10 cellular contexts compared by ENCODE assay signal in genomic region chr22:37610480-37611148, GRCh38. TPM values are rescaled to one million over a fixed set of nuclear protein-coding genes. Genes with fewer than 3 reads are reported as not detected.
DNase-seq lines count a peak whose midpoint lies in the region; ATAC-seq and TF ChIP-seq lines count a peak whose summit lies in the region.
"Had no signal": no experiment of that assay in that cellular context is flagged by ENCODE, and none has a peak within 500 bp of the region (broad histone marks: within the 10 kb centered on the region; RNA-seq: fewer than 3 reads in every experiment).

No MANE protein-coding gene starts in this region.

- H3K9me3 Mint-ChIP-seq in osteocyte (ENCODE audit: unreplicated experiment), result no peaks in the 10 kb centered on the region

- no peaks in the 10 kb centered on the region for H3K9me3 ChIP-seq in DOHH2 (ENCODE audit: control insufficient read depth, insufficient read depth, low read length)
- H3K9me3 ChIP-seq in OCI-LY1 (ENCODE audit: low read length), result no peaks in the 10 kb centered on the region
- no peaks in the 10 kb centered on the region for H3K9me3 ChIP-seq in effector memory CD4-positive, alpha-beta T cell (ENCODE audit: control insufficient read depth, low read length)

- ATAC-seq in GM21423 (IDR thresholded peaks at IDR 0.05; ENCODE audit: unreplicated experiment), result no peak

- peak overlapping the region; percentile 100 for H3K9ac ChIP-seq in OCI-LY1 (ENCODE audit: low read length)

- no peaks in the 10 kb centered on the region for H3K9me2 ChIP-seq in DOHH2 (replicated peaks; ENCODE audit: control insufficient read depth, low read length)
- H3K9me2 ChIP-seq in OCI-LY1 (ENCODE audit: low read depth, low read length), result no peaks in the 10 kb centered on the region

- TF ChIP-seq CTCF in DOHH2 (IDR thresholded peaks at IDR 0.05; ENCODE audit: low read depth, low read length, poor library complexity, severe bottlenecking), result no peak
- TF ChIP-seq CTCF in OCI-LY1 (IDR thresholded peaks at IDR 0.05; ENCODE audit: low read length), result no peak
- no peak for TF ChIP-seq CTCF in osteocyte (IDR thresholded peaks at IDR 0.05)

- peaks cover 35% of the 10 kb centered on the region for H3K4me1 ChIP-seq in DOHH2 (ENCODE audit: control insufficient read depth, low read length)
- H3K4me1 ChIP-seq in OCI-LY1 (ENCODE audit: insufficient read depth, low read length, severe bottlenecking), result peaks cover 31% of the 10 kb centered on the region
- H3K4me1 ChIP-seq in effector memory CD4-positive, alpha-beta T cell (ENCODE audit: control insufficient read depth, insufficient read depth, low read length, poor library complexity, severe bottlenecking), result peaks cover 31% of the 10 kb centered on the region

- peaks cover 46% of the 10 kb centered on the region for H3K36me3 ChIP-seq in DOHH2 (ENCODE audit: control insufficient read depth, low read length)
- peaks cover 26% of the 10 kb centered on the region for H3K36me3 ChIP-seq in OCI-LY1 (ENCODE audit: insufficient read depth, low read length)
- peaks cover 14% of the 10 kb centered on the region for H3K36me3 ChIP-seq in effector memory CD4-positive, alpha-beta T cell (ENCODE audit: control insufficient read depth, insufficient read depth, low read length)

- peaks cover 36% of the 10 kb centered on the region for H3K4me1 Mint-ChIP-seq in osteocyte (ENCODE audit: unreplicated experiment)

- H3K79me2 ChIP-seq in DOHH2 (ENCODE audit: control insufficient read depth, low read length) (peaks cover 44% of the 10 kb centered on the region), OCI-LY1 (ENCODE audit: insufficient read depth, low read length) (peaks cover 15% of the 10 kb centered on the region)

- H3K4me3 ChIP-seq in DOHH2 (ENCODE audit: low read length) (peak overlapping the region; percentile 98), OCI-LY1 (ENCODE audit: low read depth, low read length, poor library complexity, severe bottlenecking) (peak overlapping the region; percentile 93)
- no peak overlapping the region for H3K4me3 ChIP-seq in effector memory CD4-positive, alpha-beta T cell (ENCODE audit: insufficient read depth, low read depth, low read length, poor library complexity, severe bottlenecking)

- H4K20me1 ChIP-seq in DOHH2 (ENCODE audit: control insufficient read depth, insufficient read depth, low read depth, low read length) (no peaks in the 10 kb centered on the region), OCI-LY1 (ENCODE audit: insufficient read depth, low read length) (no peaks in the 10 kb centered on the region)

- no peak for DNase-seq in effector memory CD4-positive, alpha-beta T cell
- DNase-seq in osteocyte (ENCODE audit: extremely low spot score, unreplicated experiment) (no peak), 8988T (no peak), NCI-H1436 treated with DMSO at 0.1 percent for 48 hours (lab: John Stamatoyannopoulos, UW) (no peak), caudate nucleus (lab: John Stamatoyannopoulos, UW) (no peak)
- DNase-seq: activated gamma-delta T cell treated with Interleukin-2 at 50 U/mL for 16 hours, NCI-H526 had no signal

- H2AFZ ChIP-seq in OCI-LY1 (ENCODE audit: low read length), result no peak overlapping the region

- no peaks in the 10 kb centered on the region for H3K36me3 Mint-ChIP-seq in osteocyte (ENCODE audit: unreplicated experiment)

- H3K27me3 Mint-ChIP-seq in osteocyte (ENCODE audit: unreplicated experiment), result peaks cover 2% of the 10 kb centered on the region

- peak overlapping the region; percentile 85 for H3K4me3 Mint-ChIP-seq in osteocyte (ENCODE audit: unreplicated experiment)

- H3K27me3 ChIP-seq in DOHH2 (ENCODE audit: control insufficient read depth, low read length) (no peaks in the 10 kb centered on the region), OCI-LY1 (ENCODE audit: insufficient read depth, low read length) (no peaks in the 10 kb centered on the region)
- no peaks in the 10 kb centered on the region for H3K27me3 ChIP-seq in effector memory CD4-positive, alpha-beta T cell (replicated peaks; ENCODE audit: control insufficient read depth, insufficient read depth, low read length, poor library complexity, severe bottlenecking)

- peak overlapping the region; percentile 95 for H3K4me2 ChIP-seq in DOHH2 (ENCODE audit: low read length)
- H3K4me2 ChIP-seq in OCI-LY1 (ENCODE audit: low read length), result peak overlapping the region; percentile 90

- H3F3A ChIP-seq in DOHH2 (ENCODE audit: control insufficient read depth, insufficient read depth) (peaks cover 11% of the 10 kb centered on the region), OCI-LY1 (ENCODE audit: insufficient read depth, low read length) (no peaks in the 10 kb centered on the region)

- peak overlapping the region; percentile 95; the same call in 1 of the 2 replicates for H3K27ac ChIP-seq in DOHH2 (ENCODE audit: low read depth, low read length)
- H3K27ac ChIP-seq in OCI-LY1 (ENCODE audit: low read depth, low read length, poor library complexity, severe bottlenecking), result peak overlapping the region; percentile 92
- peak overlapping the region; percentile 31 for H3K27ac ChIP-seq in effector memory CD4-positive, alpha-beta T cell (ENCODE audit: insufficient read depth, low read length, poor library complexity, severe bottlenecking)
- H3K27ac ChIP-seq in caudate nucleus (ENCODE audit: low read depth, low read length), result no peak overlapping the region

- no peak overlapping the region for H3K27ac Mint-ChIP-seq in osteocyte (ENCODE audit: unreplicated experiment)

RNA-seq across cellular contexts. Expression of gene GGA1, which starts 2.0 kb away (rescaled TPM):
- total RNA-seq in osteocyte, result 50.0 and 56.1 TPM in 2 replicates

RNA-seq across cellular contexts. Expression of gene SH3BP1, which starts 28.9 kb away (rescaled TPM):
- total RNA-seq in osteocyte, result 6.9 and 8.3 TPM in 2 replicates

RNA-seq across cellular contexts. Expression of gene LGALS2, which starts 30.7 kb away (rescaled TPM):
- total RNA-seq in osteocyte, result not detected in 2 replicates

RNA-seq across cellular contexts. Expression of gene PDXP, which starts 47.9 kb away (rescaled TPM):
- 16.5 and 16.6 TPM in 2 replicates for total RNA-seq in osteocyte

RNA-seq across cellular contexts. Expression of gene CDC42EP1, which starts 50.3 kb away (rescaled TPM):
- total RNA-seq in osteocyte, result 282 and 283 TPM in 2 replicates
